Comparison of ENCODE assay signal across 8 cellular contexts in genomic region chr5:141417494-141418172, GRCh38. TPM values are rescaled to one million over a fixed set of nuclear protein-coding genes. Genes with fewer than 3 reads are reported as not detected.
DNase-seq lines count a peak whose midpoint lies in the region; ATAC-seq and TF ChIP-seq lines count a peak whose summit lies in the region.
"Not testable (repeated sequence)": the region's sequence is repeated elsewhere in the genome, so short reads cannot be mapped to it uniquely, and the experiment has no call there.

Gene PCDHGB7 (plus strand): TSS chr5:141417677. CDS start chr5:141417860, 183 bp downstream.

- H3K4me3 ChIP-seq in CD8-positive, alpha-beta memory T cell (ENCODE audit: low read length); PC-9: not testable (repeated sequence)
- peak within 1 kb of the TSS; percentile 55 for H3K4me3 ChIP-seq in fibroblast of pulmonary artery (replicated peaks; ENCODE audit: low read depth, low read length)

- H3K27me3 Mint-ChIP-seq in CD8-positive, alpha-beta memory T cell = peaks cover 72 to 84% of the 10 kb centered on the region in 2 donors

- not testable (repeated sequence) for H3K79me2 ChIP-seq in PC-9 (ENCODE audit: low read depth)

- ATAC-seq in GM21367 (IDR thresholded peaks at IDR 0.05; ENCODE audit: unreplicated experiment) = peak; percentile 75
- ATAC-seq in HG03457 (IDR thresholded peaks at IDR 0.05; ENCODE audit: unreplicated experiment) = peak; percentile 45

- H3K9me2 ChIP-seq in PC-9 (ENCODE audit: insufficient read depth) = not testable (repeated sequence)

- H3K27me3 ChIP-seq in CD8-positive, alpha-beta memory T cell (ENCODE audit: insufficient read depth, low read length, poor library complexity, severe bottlenecking) = peaks cover 71% of the 10 kb centered on the region
- not testable (repeated sequence) for H3K27me3 ChIP-seq in PC-9 (ENCODE audit: insufficient read depth, low read depth)

- DNase-seq in CD8-positive, alpha-beta memory T cell = peak in 2 of 5 donors; percentile 16 to 32
- peak in 1 of 2 experiments; percentile 67 for DNase-seq in PC-9
- peak; percentile 80 for DNase-seq in activated effector memory CD4-positive, alpha-beta T cell treated with anti-CD3 and anti-CD28 coated beads, Interleukin-2, amount 50 U/mL, for 16 hours
- peak; percentile 91 for DNase-seq in fibroblast of pulmonary artery (ENCODE audit: low read depth)
- DNase-seq in midbrain (lab: John Stamatoyannopoulos, UW) = peak; percentile 41
- DNase-seq in stimulated activated CD8-positive, alpha-beta memory T cell treated with anti-CD3 and anti-CD28 coated beads, Interleukin-2, amount 100 ng/mL, for 48 hours (ENCODE audit: low read depth in 2 of 2) = peak; percentile 37 to 51

- CTCF ChIA-PET in CD8-positive, alpha-beta memory T cell (lab: Charles Lee) = interaction anchor here (1.1 to 1.4 kb wide), 2 partner anchors 10 to 146 kb away, joined by 3 to 4 read pairs; partner anchors contain the start of gene PCDHGB6
- CTCF ChIA-PET in PC-9 (lab: Charles Lee) = interaction anchor here (1.0 to 1.3 kb wide), 2 partner anchors 11 to 146 kb away, joined by 3 to 7 read pairs; no protein-coding TSS in a partner anchor

- H3K4me2 ChIP-seq in PC-9 = not testable (repeated sequence)

- H3K4me3 Mint-ChIP-seq in CD8-positive, alpha-beta memory T cell = peak within 1 kb of the TSS; percentile 56 to 81 (median 68)

- peak within 1 kb of the TSS in 3 of 8 donors; percentile 30 to 69 (median 36) for H3K27ac Mint-ChIP-seq in CD8-positive, alpha-beta memory T cell

- H3K9me3 Mint-ChIP-seq in CD8-positive, alpha-beta memory T cell = peaks cover 18 to 69% (median 66%) of the 10 kb centered on the region in 5 donors

- not testable (repeated sequence) for H2AFZ ChIP-seq in PC-9

- peaks cover 13% of the 10 kb centered on the region for H3K9me3 ChIP-seq in CD8-positive, alpha-beta memory T cell (ENCODE audit: low read length)
- H3K9me3 ChIP-seq in PC-9 (ENCODE audit: insufficient read depth, low read depth) = not testable (repeated sequence)

- TF ChIP-seq CTCF in PC-9 (conservative IDR thresholded peaks at IDR 0.05) = peak; percentile 73
- peak; percentile 81 for TF ChIP-seq CTCF in fibroblast of pulmonary artery (IDR thresholded peaks at IDR 0.05; ENCODE audit: low read length, missing control alignments)

- intact Hi-C loops in PC-9 (cut with micrococcal nuclease; ENCODE audit: unreplicated experiment) = loop anchor here (1.0 to 10.0 kb wide), 2 partner anchors 93 to 147 kb away; partner anchors contain the start of gene TAF7

- H3F3A ChIP-seq in PC-9 (ENCODE audit: insufficient read depth, low read depth) = not testable (repeated sequence)

- H3K27ac ChIP-seq in CD8-positive, alpha-beta memory T cell (ENCODE audit: low read depth, low read length); PC-9: not testable (repeated sequence)

- POLR2A ChIA-PET in CD8-positive, alpha-beta memory T cell (lab: Charles Lee); PC-9 (lab: Charles Lee; ENCODE audit: unreplicated experiment): not testable (repeated sequence)

- H3K4me1 Mint-ChIP-seq in CD8-positive, alpha-beta memory T cell = peaks cover 24 to 43% (median 27%) of the 10 kb centered on the region in 3 donors

- BruUV-seq in PC-9 (replicated peaks; lab: Mats Ljungman, UMichigan) = not testable (repeated sequence)

- not testable (repeated sequence) for H4K20me1 ChIP-seq in PC-9 (ENCODE audit: insufficient read depth)

- not testable (repeated sequence) for H3K36me3 ChIP-seq in CD8-positive, alpha-beta memory T cell (ENCODE audit: insufficient read depth, low read length); PC-9 (ENCODE audit: low read depth)

- peaks cover 0 to 22% (median 5%) of the 10 kb centered on the region in 3 donors for H3K36me3 Mint-ChIP-seq in CD8-positive, alpha-beta memory T cell

- H3K4me1 ChIP-seq in CD8-positive, alpha-beta memory T cell (ENCODE audit: insufficient read depth, low read length); PC-9 (replicated peaks; ENCODE audit: insufficient read depth): not testable (repeated sequence)

RNA-seq across cellular contexts. Expression of gene PCDHGB7, which starts in this region (rescaled TPM):
- total RNA-seq in CD8-positive, alpha-beta memory T cell = under 1 TPM in 1 of 2 experiments, not detected in 1; 0.11 TPM
- not detected for polyA plus RNA-seq in CD8-positive, alpha-beta memory T cell
- total RNA-seq in PC-9 (2021) = 0.13 and 0.17 TPM in 2 replicates
